In genomic region chr1:4963251-4963650, GRCh38 we compare ENCODE assay signal across 19 cellular contexts.
A peak's percentile ranks its signal among the peaks of the same experiment; 100 is the strongest.
DNase-seq lines count a peak whose midpoint lies in the region; ATAC-seq, FAIRE-seq and TF ChIP-seq lines count a peak whose summit lies in the region.
"Had no signal": no experiment of that assay in that cellular context is flagged by ENCODE, and none has a peak within 500 bp of the region (broad histone marks: within the 10 kb centered on the region; RNA-seq: fewer than 3 reads in every experiment).

No MANE protein-coding gene starts in this region.

- no peak for TF ChIP-seq CTCF in bronchial epithelial cell (IDR thresholded peaks at IDR 0.05; ENCODE audit: insufficient read depth, low read length, severe bottlenecking)

- H3K4me3 ChIP-seq in bronchial epithelial cell (ENCODE audit: low read depth, low read length), result no peak overlapping the region
- H3K4me3 ChIP-seq: cardiac muscle cell, dorsolateral prefrontal cortex had no signal

- no peak for FAIRE-seq in bronchial epithelial cell (lab: Jason Lieb, UNC)

- DNase-seq in GM04503 (ENCODE audit: low read depth) (peak; percentile 17), MV-4-11 (lab: John Stamatoyannopoulos, UW) (peak; percentile 39), bronchial epithelial cell (ENCODE audit: low read depth) (peak; percentile 40), renal cortical epithelial cell (ENCODE audit: low read depth) (peak; percentile 77), amniotic stem cell (lab: John Stamatoyannopoulos, UW) (no peak)
- DNase-seq: activated CD4-positive, alpha-beta T cell treated with anti-CD3 and anti-CD28 coated beads for 36 hours; activated naive CD8-positive, alpha-beta T cell treated with anti-CD3 and anti-CD28 coated beads, Interleukin-2, amount 50 U/mL, for 24 hours; EL; erythroblast; HCEC 1CT; NCI-H2081; NCI-H446 treated with DMSO at 0.1 percent for 48 hours; NK-92 treated with Interleukin-12 subunit alpha and Interleukin-12 subunit beta, amount 100 ng/mL, for 24 hours; substantia nigra had no signal

- H3K27me3 ChIP-seq in bronchial epithelial cell (ENCODE audit: control insufficient read depth, insufficient read depth, low read length), result no peaks in the 10 kb centered on the region
- H3K27me3 ChIP-seq: cardiac muscle cell had no signal

- no peaks in the 10 kb centered on the region for H3K36me3 ChIP-seq in bronchial epithelial cell (ENCODE audit: control insufficient read depth, insufficient read depth, low read length)
- H3K36me3 ChIP-seq: cardiac muscle cell had no signal

- ATAC-seq in GM21381 (IDR thresholded peaks at IDR 0.05; ENCODE audit: unreplicated experiment) (no peak), GM21447 (IDR thresholded peaks at IDR 0.05; ENCODE audit: unreplicated experiment) (no peak)
- ATAC-seq: activated CD4-positive, alpha-beta T cell treated with anti-CD3 and anti-CD28 coated beads for 36 hours; activated naive CD8-positive, alpha-beta T cell treated with anti-CD3 and anti-CD28 coated beads, Interleukin-2, amount 50 U/mL, for 24 hours; activated T-helper 17 cell treated with anti-CD3 and anti-CD28 coated beads, Interleukin-2, amount 50 U/mL, for 72 hours had no signal
